1 cellular context compared by ENCODE assay signal in the genomic region with DNA sequence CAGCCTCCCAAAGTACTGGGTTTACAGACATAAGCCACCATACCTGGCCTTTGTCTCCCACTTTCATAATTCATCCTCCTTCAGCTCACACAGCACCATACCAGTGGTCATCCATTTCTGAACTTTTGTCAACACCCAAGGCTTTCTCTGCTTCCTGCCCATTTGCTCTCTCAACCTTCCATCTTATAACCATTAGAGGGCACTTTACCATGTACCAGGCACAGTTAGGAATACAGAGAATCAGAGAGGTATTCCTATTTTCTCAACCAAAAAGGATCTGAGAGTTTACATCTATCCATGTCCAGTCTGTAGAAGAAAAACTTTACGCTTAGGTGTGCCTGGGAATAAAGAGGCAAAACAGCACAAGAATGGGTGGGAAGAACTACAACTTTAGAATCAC.
TF ChIP-seq lines count a peak whose summit lies in the region.

No MANE protein-coding gene starts in this region.

TF ChIP-seq in GM23338, 12 proteins besides CTCF, POLR2A, EP300 and RAD21 (continued from another document):
- no peak for TF ChIP-seq ZNF462 (CRISPR knock-in tag; IDR thresholded peaks at IDR 0.05)
- no peak for TF ChIP-seq ZNF114 (CRISPR knock-in tag; IDR thresholded peaks at IDR 0.05)
- no peak for TF ChIP-seq CREB1 (CRISPR knock-in tag; IDR thresholded peaks at IDR 0.05; ENCODE audit: low read depth)
- TF ChIP-seq REST (IDR thresholded peaks at IDR 0.05; ENCODE audit: unreplicated experiment) = no peak
- no peak for TF ChIP-seq EZH2phosphoT487 (IDR thresholded peaks at IDR 0.05; ENCODE audit: unreplicated experiment)
- TF ChIP-seq POLR2AphosphoS5 (IDR thresholded peaks at IDR 0.05; ENCODE audit: low read depth) = no peak
- TF ChIP-seq NANOG (IDR thresholded peaks at IDR 0.05; ENCODE audit: borderline replicate concordance) = no peak
- TF ChIP-seq STAT1 (IDR thresholded peaks at IDR 0.05; ENCODE audit: unreplicated experiment) = no peak
